In the genomic region with DNA sequence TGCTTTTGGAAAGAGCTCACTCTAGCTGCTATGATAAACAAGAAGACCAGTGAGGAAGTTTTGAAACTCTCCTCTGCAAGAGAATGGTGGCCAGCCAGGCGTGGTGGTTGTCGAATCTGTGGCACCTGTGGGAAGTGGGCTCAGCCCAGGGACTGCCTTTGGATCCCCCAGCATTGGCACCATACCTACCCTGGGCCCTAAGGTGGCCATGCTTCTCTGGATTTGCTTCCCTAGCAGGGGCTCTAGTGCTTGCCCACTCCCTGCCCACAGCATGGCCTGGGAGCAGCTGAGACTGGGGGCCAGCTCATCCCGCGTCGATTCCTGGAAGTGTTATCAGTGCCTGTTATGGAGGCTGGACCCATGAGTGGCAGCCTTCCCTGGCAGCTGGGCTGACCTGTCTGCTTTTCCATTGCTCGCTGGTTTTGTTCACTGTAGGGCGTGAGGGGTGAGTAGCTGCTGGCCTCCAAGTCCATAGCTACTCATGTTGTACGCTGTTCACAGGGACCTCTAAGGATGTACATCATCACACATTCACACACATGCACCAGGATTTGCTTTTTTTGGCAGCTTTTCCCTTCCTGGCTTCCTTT, we compare ENCODE assay signal across 1 cellular context.
TF ChIP-seq lines count a peak whose summit lies in the region.

No MANE protein-coding gene starts in this region.

TF ChIP-seq in SK-N-SH treated with all-trans-retinoic acid at 6 μM for 48 hours, 23 proteins besides CTCF, POLR2A, EP300 and RAD21 (continued from another document):
- TF ChIP-seq, protein P1, sequence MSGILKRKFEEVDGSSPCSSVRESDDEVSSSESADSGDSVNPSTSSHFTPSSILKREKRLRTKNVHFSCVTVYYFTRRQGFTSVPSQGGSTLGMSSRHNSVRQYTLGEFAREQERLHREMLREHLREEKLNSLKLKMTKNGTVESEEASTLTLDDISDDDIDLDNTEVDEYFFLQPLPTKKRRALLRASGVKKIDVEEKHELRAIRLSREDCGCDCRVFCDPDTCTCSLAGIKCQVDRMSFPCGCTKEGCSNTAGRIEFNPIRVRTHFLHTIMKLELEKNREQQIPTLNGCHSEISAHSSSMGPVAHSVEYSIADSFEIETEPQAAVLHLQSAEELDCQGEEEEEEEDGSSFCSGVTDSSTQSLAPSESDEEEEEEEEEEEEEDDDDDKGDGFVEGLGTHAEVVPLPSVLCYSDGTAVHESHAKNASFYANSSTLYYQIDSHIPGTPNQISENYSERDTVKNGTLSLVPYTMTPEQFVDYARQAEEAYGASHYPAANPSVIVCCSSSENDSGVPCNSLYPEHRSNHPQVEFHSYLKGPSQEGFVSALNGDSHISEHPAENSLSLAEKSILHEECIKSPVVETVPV (CRISPR knock-in tag; IDR thresholded peaks at IDR 0.05), result no peak
- TF ChIP-seq SNAI2 (CRISPR knock-in tag; IDR thresholded peaks at IDR 0.05) (no peak), CSDC2 (CRISPR knock-in tag; IDR thresholded peaks at IDR 0.05) (no peak), ISL1 (CRISPR knock-in tag; IDR thresholded peaks at IDR 0.05) (no peak), RARB (CRISPR knock-in tag; IDR thresholded peaks at IDR 0.05) (no peak), TCF4 (CRISPR knock-in tag; IDR thresholded peaks at IDR 0.05; ENCODE audit: borderline replicate concordance) (no peak), GLIS3 (CRISPR knock-in tag; IDR thresholded peaks at IDR 0.05) (no peak), OSR1 (CRISPR knock-in tag; IDR thresholded peaks at IDR 0.05) (no peak), PPARA (CRISPR knock-in tag; IDR thresholded peaks at IDR 0.05; ENCODE audit: borderline replicate concordance) (no peak)
